ENCODE assay signal across 8 cellular contexts in the genomic region with DNA sequence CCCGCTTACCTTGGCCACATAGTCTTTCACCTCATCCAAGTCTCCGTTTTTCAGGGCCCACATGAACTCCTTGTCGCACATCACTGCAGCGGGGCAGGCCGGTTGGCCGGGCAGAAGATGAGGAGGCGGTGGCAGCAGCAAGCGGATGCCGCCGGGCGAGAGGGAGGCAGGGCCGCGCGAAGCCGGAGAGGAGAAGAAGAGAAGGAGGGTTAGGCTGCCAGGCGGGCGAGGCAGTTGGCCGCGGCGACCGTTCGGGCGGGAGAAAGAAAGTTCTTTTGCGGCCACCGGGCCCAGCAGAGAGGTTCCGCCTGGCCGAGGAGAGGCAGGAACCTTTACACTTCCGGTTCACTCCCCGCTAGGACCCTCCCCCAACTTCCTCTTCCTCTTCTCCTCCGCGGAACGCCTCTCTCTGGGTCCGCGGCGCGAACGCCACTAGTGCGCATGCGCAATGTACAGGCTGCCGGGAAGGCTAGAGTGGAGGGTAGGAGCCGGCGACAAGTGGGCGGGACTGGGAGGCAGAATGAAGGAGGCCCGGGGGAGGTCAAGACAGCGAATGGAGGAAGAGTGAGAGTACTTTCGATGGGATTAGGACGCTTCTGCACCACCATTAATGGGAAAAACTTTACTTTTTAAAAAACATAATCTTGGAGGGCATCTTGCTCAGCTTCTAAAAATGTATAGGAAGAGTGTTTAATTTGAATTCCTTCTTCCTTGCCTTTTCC. TPM values are rescaled to one million over a fixed set of nuclear protein-coding genes. Genes with fewer than 3 reads are reported as not detected.
DNase-seq lines count a peak whose midpoint lies in the region; ATAC-seq and TF ChIP-seq lines count a peak whose summit lies in the region.

A gene with protein sequence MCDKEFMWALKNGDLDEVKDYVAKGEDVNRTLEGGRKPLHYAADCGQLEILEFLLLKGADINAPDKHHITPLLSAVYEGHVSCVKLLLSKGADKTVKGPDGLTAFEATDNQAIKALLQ (minus strand): TSS at position 340 of the 722 bp plus-strand sequence. CDS start 259 bp downstream, at position 81.

- peak; percentile 53 for ATAC-seq in GM21529 (IDR thresholded peaks at IDR 0.05; ENCODE audit: unreplicated experiment)

- peaks cover 73% of the 10 kb centered on the region for H3K4me1 ChIP-seq in mononuclear cell (ENCODE audit: insufficient read depth, low read length)

- peaks cover 0 to 2% (median 0%) of the 10 kb centered on the region in 3 donors for H3K9me3 Mint-ChIP-seq in IgD-negative memory B cell

- no peaks in the 10 kb centered on the region for H3K9me3 ChIP-seq in mononuclear cell (ENCODE audit: low read depth, low read length)

- TF ChIP-seq CTCF in epithelial cell of esophagus (IDR thresholded peaks at IDR 0.05; ENCODE audit: insufficient read depth, low read depth, low read length, missing control alignments) = no peak

- H3K27me3 Mint-ChIP-seq in IgD-negative memory B cell = peaks cover 2% of the 10 kb centered on the region

- H3K27ac Mint-ChIP-seq in IgD-negative memory B cell = peak within 1 kb of the TSS; percentile 94 to 98 (median 98)

- peaks cover 9% of the 10 kb centered on the region for H3K36me3 Mint-ChIP-seq in IgD-negative memory B cell

- DNase-seq in DMS 273 treated with DMSO at 0.1 percent for 48 hours (lab: John Stamatoyannopoulos, UW) (peak; percentile 97), OCI-M2 (lab: John Stamatoyannopoulos, UW; ENCODE audit: unreplicated experiment) (peak; percentile 95), activated T-cell treated with anti-CD3 and anti-CD28 coated beads for 4 hours (peak; percentile 96), epithelial cell of esophagus (ENCODE audit: low read depth) (peak; percentile 96)
- DNase-seq in stimulated activated CD8-positive, alpha-beta memory T cell treated with anti-CD3 and anti-CD28 coated beads, Interleukin-4, amount 100 ng/mL, for 1 hour (ENCODE audit: low read depth in 2 of 2, low spot score in 1 of 2) = peak; percentile 94 to 97

- peaks cover 48 to 65% (median 56%) of the 10 kb centered on the region in 3 donors for H3K4me1 Mint-ChIP-seq in IgD-negative memory B cell

- H3K4me3 Mint-ChIP-seq in IgD-negative memory B cell = peak within 1 kb of the TSS; percentile 94 to 98 (median 97)

- peak within 1 kb of the TSS; percentile 82 for H3K4me3 ChIP-seq in epithelial cell of esophagus (ENCODE audit: low read length)
- H3K4me3 ChIP-seq in mononuclear cell (ENCODE audit: low read length) = peak within 1 kb of the TSS; percentile 88

- no peaks in the 10 kb centered on the region for H3K27me3 ChIP-seq in mononuclear cell (ENCODE audit: insufficient read depth, low read length)

RNA-seq across cellular contexts. Expression of the gene that starts here (rescaled TPM):
- 235 TPM for polyA plus RNA-seq in IgD-negative memory B cell
- total RNA-seq in mononuclear cell = 181 TPM

Comparison
In these comparisons a context has a peak if more than half of its experiments do, and no peak if none do; other contexts are left out.
1. Peak in every context shown above with its lines: DNase-seq, ATAC-seq and H3K4me3 ChIP-seq.